Comparison of ENCODE assay signal across 22 cellular contexts in the genomic region with DNA sequence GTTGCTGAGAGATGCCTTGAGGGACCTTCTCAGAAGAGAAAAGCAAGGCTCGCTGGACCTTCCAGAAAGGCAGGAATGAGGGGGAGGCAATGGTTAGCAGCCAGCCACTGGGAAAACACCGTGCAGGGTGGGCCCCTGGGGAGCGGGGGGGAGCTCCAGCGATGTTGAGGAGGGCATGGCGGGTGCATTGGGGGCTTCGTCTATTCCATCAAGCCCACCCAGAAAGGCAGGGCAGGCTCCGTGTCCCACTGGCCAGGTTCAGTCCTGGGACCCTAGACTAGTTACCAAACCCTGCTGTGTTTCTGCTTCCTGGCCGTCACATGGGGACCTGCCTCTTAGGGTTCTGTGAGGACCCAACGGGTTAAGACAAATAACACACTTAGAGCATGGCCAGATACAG.
DNase-seq lines count a peak whose midpoint lies in the region; ATAC-seq, FAIRE-seq and TF ChIP-seq lines count a peak whose summit lies in the region.
"Had no signal": no experiment of that assay in that cellular context is flagged by ENCODE, and none has a peak within 500 bp of the region (broad histone marks: within the 10 kb centered on the region; RNA-seq: fewer than 3 reads in every experiment).

No MANE protein-coding gene starts in this region.

- no peak overlapping the region for H4K5ac ChIP-seq in H1 (ENCODE audit: insufficient read length, low read depth, low read length)

- H3K79me2 ChIP-seq in H1 (ENCODE audit: control insufficient read depth in 1 of 2, insufficient read depth in 2 of 2, low read length in 2 of 2) (no peaks in the 10 kb centered on the region), neural progenitor cell (ENCODE audit: low read depth) (no peaks in the 10 kb centered on the region)

- peak overlapping the region; percentile 87; the same call in 1 of the 2 replicates for H2BK12ac ChIP-seq in H1 (ENCODE audit: low read depth, low read length)

- H4K8ac ChIP-seq in H1 (ENCODE audit: extremely low read depth, insufficient read depth, low read length) = no peak overlapping the region

- H3K27ac Mint-ChIP-seq in activated naive CD4-positive, alpha-beta T cell treated with anti-CD3 and anti-CD28 coated beads, Interleukin-2, amount 10 ng/mL, durations not matched to agents 7 days and 5 days = peak overlapping the region; percentile 71
- peak overlapping the region; percentile 91 for H3K27ac Mint-ChIP-seq in neural progenitor cell
- H3K27ac Mint-ChIP-seq: CD14-positive monocyte; CD4-positive, alpha-beta T cell; CD8-positive, alpha-beta memory T cell had no signal

- peak overlapping the region; percentile 4 for H2BK120ac ChIP-seq in H1 (replicated peaks; ENCODE audit: low read depth, low read length)

- DNase-seq in activated naive CD4-positive, alpha-beta T cell treated with anti-CD3 and anti-CD28 coated beads, Interleukin-2, amount 10 ng/mL, durations not matched to agents 7 days and 5 days = no peak
- no peak for DNase-seq in activated naive CD4-positive, alpha-beta T cell treated with Interleukin-2 at 50 U/mL for 16 hours
- no peak for DNase-seq in H1 (ENCODE audit: low read depth in 1 of 2, low spot score in 2 of 2)
- no peak for DNase-seq in neural progenitor cell (ENCODE audit: low spot score)
- DNase-seq in NCI-H146 (lab: John Stamatoyannopoulos, UW) = no peak
- DNase-seq: 8988T; ACHN; AML-193; BE2C; CD4-positive, alpha-beta T cell; CD8-positive, alpha-beta memory T cell; DMS153; DND-41; GM23248; H9 had no signal

- H3K4me3 Mint-ChIP-seq in activated naive CD4-positive, alpha-beta T cell treated with anti-CD3 and anti-CD28 coated beads, Interleukin-2, amount 10 ng/mL, durations not matched to agents 7 days and 5 days = no peak overlapping the region
- no peak overlapping the region for H3K4me3 Mint-ChIP-seq in neural progenitor cell
- H3K4me3 Mint-ChIP-seq: CD4-positive, alpha-beta T cell; CD8-positive, alpha-beta memory T cell had no signal

- H3K23ac ChIP-seq in H1 (ENCODE audit: insufficient read length) = no peak overlapping the region

- no peaks in the 10 kb centered on the region for H3K36me3 Mint-ChIP-seq in activated naive CD4-positive, alpha-beta T cell treated with anti-CD3 and anti-CD28 coated beads, Interleukin-2, amount 10 ng/mL, durations not matched to agents 7 days and 5 days
- peaks cover 2% of the 10 kb centered on the region for H3K36me3 Mint-ChIP-seq in neural progenitor cell
- H3K36me3 Mint-ChIP-seq: CD14-positive monocyte had no signal

- H3K56ac ChIP-seq in H1 (replicated peaks; ENCODE audit: insufficient read length, low read depth, low read length) = no peak overlapping the region

- no peak overlapping the region for H3K4ac ChIP-seq in H1 (replicated peaks; ENCODE audit: insufficient read length, low read depth, low read length)

- H4K20me1 ChIP-seq in H1 (replicated peaks in 1 of 2; ENCODE audit: control insufficient read depth in 1 of 2, insufficient read depth in 2 of 2, low read length in 2 of 2) (no peaks in the 10 kb centered on the region), neural progenitor cell (ENCODE audit: low read depth) (no peaks in the 10 kb centered on the region)
- H4K20me1 ChIP-seq: BLaER1 treated with 17β-estradiol and CSF1 and Interleukin-3, amounts not matched to agents 10 nM and 100 nM had no signal

- H3K18ac ChIP-seq in H1 (ENCODE audit: extremely low read depth, low read length) = no peak overlapping the region

- peak overlapping the region; percentile 71; the same call in 1 of the 2 replicates for H2BK5ac ChIP-seq in H1 (ENCODE audit: low read depth, low read length)

- TF ChIP-seq RAD21 in H1 (IDR thresholded peaks at IDR 0.05 in 1 of 2, conservative IDR thresholded peaks at IDR 0.05 in 1 of 2; ENCODE audit: low read depth in 2 of 2, low read length in 2 of 2) = no peak

- no peak overlapping the region for H3K4me2 ChIP-seq in H1 (ENCODE audit: insufficient read depth in 1 of 2, low read depth in 2 of 2, low read length in 2 of 2)
- H3K4me2 ChIP-seq in neural progenitor cell = no peak overlapping the region
- H3K4me2 ChIP-seq: A549; BLaER1 treated with 17β-estradiol and CSF1 and Interleukin-3, amounts not matched to agents 10 nM and 100 nM had no signal

- TF ChIP-seq CTCF in H1 (IDR thresholded peaks at IDR 0.05; ENCODE audit: control extremely low read depth in 1 of 3, insufficient read depth in 1 of 3, low read depth in 1 of 3, low read length in 3 of 3) (no peak), neural progenitor cell (IDR thresholded peaks at IDR 0.05) (no peak)

- H3K4me3 ChIP-seq in H1 (ENCODE audit: extremely low read depth in 1 of 4, insufficient read depth in 2 of 4, low read depth in 3 of 4, low read length in 4 of 4) = no peak overlapping the region
- no peak overlapping the region for H3K4me3 ChIP-seq in neural progenitor cell
- H3K4me3 ChIP-seq: A549; BLaER1 treated with 17β-estradiol and CSF1 and Interleukin-3, amounts not matched to agents 10 nM and 100 nM; GM23248 had no signal

- H2BK20ac ChIP-seq in H1 (ENCODE audit: low read length) = no peak overlapping the region

- H3K4me1 Mint-ChIP-seq in activated naive CD4-positive, alpha-beta T cell treated with anti-CD3 and anti-CD28 coated beads, Interleukin-2, amount 10 ng/mL, durations not matched to agents 7 days and 5 days = peaks cover 18% of the 10 kb centered on the region
- peaks cover 60% of the 10 kb centered on the region for H3K4me1 Mint-ChIP-seq in neural progenitor cell
- H3K4me1 Mint-ChIP-seq: CD14-positive monocyte had no signal

- no peak overlapping the region for H2AK5ac ChIP-seq in H1 (ENCODE audit: low read depth, low read length)

- H2AFZ ChIP-seq in H1 (ENCODE audit: low read length) (no peak overlapping the region), neural progenitor cell (replicated peaks) (no peak overlapping the region)
- H2AFZ ChIP-seq: GM23248 had no signal

- H3K4me1 ChIP-seq in H1 (replicated peaks in 1 of 4; ENCODE audit: control insufficient read depth in 3 of 4, insufficient read depth in 4 of 4, low read length in 3 of 4) (peaks cover 4 to 13% (median 10%) of the 10 kb centered on the region in 4 experiments; a peak in 6 of 7 replicates), neural progenitor cell (peaks cover 35% of the 10 kb centered on the region)
- H3K4me1 ChIP-seq: A549, BE2C had no signal

- H3K27ac ChIP-seq in H1 (ENCODE audit: low read depth, low read length) (no peak overlapping the region), neural progenitor cell (no peak overlapping the region)
- H3K27ac ChIP-seq: A549; BLaER1 treated with 17β-estradiol and CSF1 and Interleukin-3, amounts not matched to agents 10 nM and 100 nM; GM23248 had no signal

- H3K9me3 Mint-ChIP-seq in activated naive CD4-positive, alpha-beta T cell treated with anti-CD3 and anti-CD28 coated beads, Interleukin-2, amount 10 ng/mL, durations not matched to agents 7 days and 5 days = no peaks in the 10 kb centered on the region
- H3K9me3 Mint-ChIP-seq in neural progenitor cell = peaks cover 2% of the 10 kb centered on the region
- H3K9me3 Mint-ChIP-seq: CD4-positive, alpha-beta T cell; CD8-positive, alpha-beta memory T cell; H9 had no signal

- CTCF ChIA-PET in activated naive CD4-positive, alpha-beta T cell treated with anti-CD3 and anti-CD28 coated beads, Interleukin-2, amount 10 ng/mL, durations not matched to agents 7 days and 5 days (lab: Charles Lee) = no interaction called here
- CTCF ChIA-PET in H1 (lab: Charles Lee; ENCODE audit: partially characterized antibody) = no interaction called here

- no peaks in the 10 kb centered on the region; a peak in 1 of 7 replicates for H3K27me3 ChIP-seq in H1 (replicated peaks in 1 of 4; ENCODE audit: control insufficient read depth in 3 of 4, extremely low read depth in 1 of 4, insufficient read depth in 3 of 4, low read length in 3 of 4)
- no peaks in the 10 kb centered on the region for H3K27me3 ChIP-seq in neural progenitor cell
- H3K27me3 ChIP-seq: BE2C; BLaER1 treated with 17β-estradiol and CSF1 and Interleukin-3, amounts not matched to agents 10 nM and 100 nM had no signal

- TF ChIP-seq EP300 in H1 (IDR thresholded peaks at IDR 0.05; ENCODE audit: borderline replicate concordance in 1 of 2, low read depth in 2 of 2, low read length in 2 of 2) = no peak

- peaks cover 44% of the 10 kb centered on the region for H3F3A ChIP-seq in neural progenitor cell (ENCODE audit: low read depth)

- no peaks in the 10 kb centered on the region for H3K36me3 ChIP-seq in H1 (ENCODE audit: control insufficient read depth in 2 of 4, insufficient read depth in 4 of 4, low read length in 3 of 4)
- H3K36me3 ChIP-seq in neural progenitor cell = no peaks in the 10 kb centered on the region
- H3K36me3 ChIP-seq: BE2C; BLaER1 treated with 17β-estradiol and CSF1 and Interleukin-3, amounts not matched to agents 10 nM and 100 nM had no signal

- peaks cover 7% of the 10 kb centered on the region; the same call in 1 of the 2 replicates for H3K23me2 ChIP-seq in H1 (ENCODE audit: low read depth, low read length)

- peak overlapping the region; percentile 75 for H4K91ac ChIP-seq in H1 (replicated peaks; ENCODE audit: insufficient read length, low read length)

- no peak overlapping the region for H3K14ac ChIP-seq in H1 (ENCODE audit: insufficient read length)

- POLR2A ChIA-PET in H1 (lab: Charles Lee; ENCODE audit: partially characterized antibody) = no interaction called here

- no peaks in the 10 kb centered on the region for H3K79me1 ChIP-seq in H1 (ENCODE audit: low read depth, low read length)

- H3K9me3 ChIP-seq in H1 (ENCODE audit: insufficient read depth in 2 of 2, low read depth in 1 of 2, low read length in 1 of 2) (no peaks in the 10 kb centered on the region), neural progenitor cell (ENCODE audit: low read depth) (no peaks in the 10 kb centered on the region)
- H3K9me3 ChIP-seq: BE2C had no signal

- peaks cover 49% of the 10 kb centered on the region for H3K27me3 Mint-ChIP-seq in activated naive CD4-positive, alpha-beta T cell treated with anti-CD3 and anti-CD28 coated beads, Interleukin-2, amount 10 ng/mL, durations not matched to agents 7 days and 5 days
- H3K27me3 Mint-ChIP-seq in neural progenitor cell (ENCODE audit: insufficient read depth, low read depth) = peaks cover 11% of the 10 kb centered on the region
- H3K27me3 Mint-ChIP-seq: CD4-positive, alpha-beta T cell had no signal

- H3K9ac ChIP-seq in H1 (replicated peaks in 1 of 4; ENCODE audit: extremely low read depth in 1 of 4, low read depth in 3 of 4, low read length in 3 of 4) = no peak overlapping the region
- no peak overlapping the region for H3K9ac ChIP-seq in neural progenitor cell
- H3K9ac ChIP-seq: BLaER1 treated with 17β-estradiol and CSF1 and Interleukin-3, amounts not matched to agents 10 nM and 100 nM; GM23248 had no signal

- H2BK15ac ChIP-seq in H1 (ENCODE audit: low read length) = no peak overlapping the region; the same call in 1 of the 2 replicates

- no peak for FAIRE-seq in H1 (lab: Jason Lieb, UNC)
- FAIRE-seq: A549, G401.6, GM12892 had no signal

- 90% methylated on average over 3 of the region's 9 CpGs; no CpG with 5 or more reads in 1 of the 2 experiments for whole genome bisulfite sequencing in H1 (ENCODE audit: extremely low coverage in 1 of 2, insufficient coverage in 1 of 2, insufficient read length in 1 of 2, insufficient replicate concordance in 2 of 2, low coverage in 1 of 2, low lambda C conversion rate in 2 of 2, missing lambda C conversion rate in 1 of 2), 2 experiments

- no peak for ATAC-seq in GM21528 (IDR thresholded peaks at IDR 0.05; ENCODE audit: low FRiP score, unreplicated experiment)
- ATAC-seq: A549, HCT116 had no signal

- TF ChIP-seq POLR2A in H1 (IDR thresholded peaks at IDR 0.05; ENCODE audit: control extremely low read depth in 1 of 2, low read depth in 2 of 2, low read length in 2 of 2) = no peak
